In the genomic region with DNA sequence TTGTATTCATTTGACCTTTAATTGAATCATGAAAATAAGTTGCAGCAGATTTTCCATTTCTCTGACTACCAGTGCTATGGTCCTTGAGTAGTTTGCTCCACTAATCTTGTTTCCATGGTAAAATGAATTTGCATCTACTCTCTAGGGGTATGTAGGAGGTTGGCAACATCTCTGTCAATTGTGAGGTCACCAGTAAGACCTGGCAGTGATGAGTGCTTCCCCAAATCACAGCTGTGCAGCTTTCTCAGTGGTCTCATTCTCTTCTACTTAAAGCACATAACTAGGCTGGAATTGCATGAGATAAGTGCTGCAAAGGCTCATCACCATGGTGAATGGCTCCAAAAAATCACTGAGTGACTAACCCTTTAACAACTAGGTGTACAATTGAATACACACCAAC, we compare ENCODE assay signal across 25 cellular contexts. TPM values are rescaled to one million over a fixed set of nuclear protein-coding genes. Genes with fewer than 3 reads are reported as not detected.
DNase-seq lines count a peak whose midpoint lies in the region; ATAC-seq, FAIRE-seq and TF ChIP-seq lines count a peak whose summit lies in the region.
"Had no signal": no experiment of that assay in that cellular context is flagged by ENCODE, and none has a peak within 500 bp of the region (broad histone marks: within the 10 kb centered on the region; RNA-seq: fewer than 3 reads in every experiment).

No MANE protein-coding gene starts in this region.

- H3K4me3 ChIP-seq in left ventricle myocardium inferior (no peak overlapping the region), H7 (ENCODE audit: insufficient read depth, low read depth, low read length) (no peak overlapping the region)
- H3K4me3 ChIP-seq: adrenal gland; BLaER1 treated with 17β-estradiol and CSF1 and Interleukin-3, amounts not matched to agents 10 nM and 100 nM; skin epidermis; upper lobe of left lung had no signal

- intact Hi-C loops in left ventricle myocardium inferior (cut with micrococcal nuclease), result no loop called here

- H3K9me3 ChIP-seq in left ventricle myocardium inferior (replicated peaks), result no peaks in the 10 kb centered on the region
- H3K9me3 ChIP-seq: adrenal gland; BLaER1 treated with 17β-estradiol and CSF1 and Interleukin-3, amounts not matched to agents 10 nM and 100 nM; upper lobe of left lung had no signal

- no peaks in the 10 kb centered on the region for H3K4me1 ChIP-seq in left ventricle myocardium inferior
- H3K4me1 ChIP-seq: adrenal gland, foreskin keratinocyte, upper lobe of left lung had no signal

- POLR2A ChIA-PET in GM10248 (lab: Yijun Ruan, JAX), result no interaction called here

- H3K27ac ChIP-seq in left ventricle myocardium inferior (replicated peaks), result peak overlapping the region; percentile 27
- H3K27ac ChIP-seq: adrenal gland; BLaER1 treated with 17β-estradiol and CSF1 and Interleukin-3, amounts not matched to agents 10 nM and 100 nM; foreskin keratinocyte; skin epidermis; upper lobe of left lung had no signal

- H3K36me3 ChIP-seq in left ventricle myocardium inferior (no peaks in the 10 kb centered on the region), H7 (replicated peaks; ENCODE audit: control insufficient read depth, insufficient read depth, low read length) (no peaks in the 10 kb centered on the region)
- H3K36me3 ChIP-seq: adrenal gland; BLaER1 treated with 17β-estradiol and CSF1 and Interleukin-3, amounts not matched to agents 10 nM and 100 nM; upper lobe of left lung had no signal

- TF ChIP-seq CTCF in left ventricle myocardium inferior (IDR thresholded peaks at IDR 0.05; ENCODE audit: borderline replicate concordance) (no peak), GM10248 (IDR thresholded peaks at IDR 0.05; ENCODE audit: control extremely low read depth, extremely low read depth, low read depth, missing control alignments) (no peak)

- CTCF ChIA-PET in GM10248 (lab: Yijun Ruan, JAX), result no interaction called here

- H3K27me3 ChIP-seq in left ventricle myocardium inferior (ENCODE audit: low read depth) (no peaks in the 10 kb centered on the region), H7 (ENCODE audit: control insufficient read depth, insufficient read depth, low read length) (no peaks in the 10 kb centered on the region)
- H3K27me3 ChIP-seq: adrenal gland; BLaER1 treated with 17β-estradiol and CSF1 and Interleukin-3, amounts not matched to agents 10 nM and 100 nM; foreskin keratinocyte; upper lobe of left lung had no signal

- DNase-seq in Ammon's horn (ENCODE audit: low spot score) (peak; percentile 14), NCI-H446 (lab: John Stamatoyannopoulos, UW) (peak; percentile 15 to 50), left ventricle myocardium inferior (peak; percentile 13), GM10248 (ENCODE audit: extremely low spot score) (no peak), iPS-NIHi7 (ENCODE audit: extremely low spot score) (no peak), frontal cortex (ENCODE audit: low spot score in 2 of 2) (no peak), H7 (no peak)
- DNase-seq: activated CD4-positive, alpha-beta T cell treated with anti-CD3 and anti-CD28 coated beads, Interleukin-2, amount 50 U/mL, for 1 hour; activated effector memory CD4-positive, alpha-beta T cell treated with anti-CD3 and anti-CD28 coated beads, Interleukin-2, amount 50 U/mL, for 16 hours; adrenal gland; foreskin keratinocyte; HFFc6; midbrain; NCI-H146; NCI-H2227 treated with DMSO at 0.1 percent for 48 hours; posterior cingulate gyrus; SW 1271; upper lobe of left lung had no signal

- FAIRE-seq in frontal cortex (lab: Jason Lieb, UNC), result no peak
- FAIRE-seq: A204.1, bronchial epithelial cell, D721Med had no signal

- ATAC-seq in HG02623 (IDR thresholded peaks at IDR 0.05; ENCODE audit: unreplicated experiment), result peak; percentile 35
- ATAC-seq: foreskin keratinocyte had no signal

RNA-seq across cellular contexts. Expression of gene ADAMTS19, which starts 36.3 kb away (rescaled TPM):
- total RNA-seq in left ventricle myocardium inferior, result 0.38 TPM
- total RNA-seq in frontal cortex, result 6.5 TPM
- total RNA-seq in H7 (2014; rRNA removed; shearing (Covaris generic)), result 13.0 and 26.3 TPM in 2 replicates
- total RNA-seq: HFFc6, MCF 10A had no signal

Comparison
In these comparisons a context has a peak if more than half of its experiments do, and no peak if none do; other contexts are left out.
1. DNase-seq: peak in Ammon's horn (single experiment), NCI-H446 (2 of 2) and left ventricle myocardium inferior (single experiment); none in GM10248 (single experiment), iPS-NIHi7 (single experiment), frontal cortex (0 of 2) and H7 (single experiment).